In the genomic region with DNA sequence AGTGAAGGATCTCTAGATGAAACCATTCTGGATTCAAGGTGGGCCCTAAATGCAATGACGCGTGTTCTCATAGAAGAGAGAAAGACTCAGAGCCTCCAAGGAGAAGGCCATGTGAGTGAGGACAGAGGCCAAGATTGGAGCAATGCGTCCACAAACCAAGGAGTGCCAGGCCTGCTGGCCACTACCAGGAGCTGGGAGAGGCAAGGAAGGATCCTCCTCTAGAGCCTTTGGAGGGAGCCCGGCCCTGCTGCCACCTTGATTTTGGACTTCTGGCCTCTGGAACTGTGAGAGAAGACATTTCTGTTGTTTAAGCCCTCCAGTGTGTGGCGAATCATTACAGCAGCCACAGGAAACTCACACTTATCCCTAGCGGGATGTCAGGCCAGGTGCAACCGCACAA, we compare ENCODE assay signal across 18 cellular contexts. TPM values are rescaled to one million over a fixed set of nuclear protein-coding genes. Genes with fewer than 3 reads are reported as not detected.
"Had no signal": no experiment of that assay in that cellular context is flagged by ENCODE, and none has a peak within 500 bp of the region (broad histone marks: within the 10 kb centered on the region; RNA-seq: fewer than 3 reads in every experiment).

No MANE protein-coding gene starts in this region.

- H3K36me3 ChIP-seq: cardiac muscle cell, lower lobe of right lung, prostate gland, suprapubic skin, transverse colon had no signal

- H3K9me3 ChIP-seq: lower lobe of right lung, prostate gland, suprapubic skin, transverse colon had no signal

- H3K4me1 ChIP-seq: lower lobe of right lung, prostate gland, transverse colon had no signal

- H3K27me3 ChIP-seq: cardiac muscle cell, transverse colon had no signal

- DNase-seq: activated CD4-positive, alpha-beta memory T cell treated with anti-CD3 and anti-CD28 coated beads for 36 hours; activated CD4-positive, alpha-beta T cell treated with anti-CD3 and anti-CD28 coated beads for 36 hours; activated T-cell treated with anti-CD3 and anti-CD28 coated beads, Interleukin-2, amount 50 U/mL, for 72 hours; foreskin fibroblast; hippocampal formation; left colon; lower lobe of right lung; nephron progenitor cell; right cardiac atrium; small intestine; stimulated activated CD4-positive, alpha-beta T cell treated with anti-CD3 and anti-CD28 coated beads, Interleukin-4, amount 100 ng/mL, for 1 hour; stimulated activated naive CD8-positive, alpha-beta T cell treated with anti-CD3 and anti-CD28 coated beads, Interleukin-15, amount 100 ng/mL, for 72 hours; transverse colon had no signal

- H3K4me3 ChIP-seq: cardiac muscle cell, lower lobe of right lung, prostate gland, SK-N-MC, suprapubic skin, transverse colon had no signal

- H3K27ac ChIP-seq: cardiac muscle cell, lower lobe of right lung, prostate gland, SK-N-MC, suprapubic skin, transverse colon had no signal

- ATAC-seq: activated CD4-positive, alpha-beta T cell treated with anti-CD3 and anti-CD28 coated beads for 36 hours; activated naive CD4-positive, alpha-beta T cell treated with anti-CD3 and anti-CD28 coated beads, Interleukin-2, amount 50 U/mL, for 72 hours; activated T-cell treated with anti-CD3 and anti-CD28 coated beads, Interleukin-2, amount 50 U/mL, for 72 hours; left colon; lower lobe of right lung; right cardiac atrium; stimulated activated naive CD8-positive, alpha-beta T cell treated with anti-CD3 and anti-CD28 coated beads, Interleukin-15, amount 100 ng/mL, for 72 hours had no signal

RNA-seq across cellular contexts. Expression of a gene that starts 52.7 kb away (rescaled TPM):
- total RNA-seq: activated CD4-positive, alpha-beta memory T cell treated with anti-CD3 and anti-CD28 coated beads for 36 hours; activated CD4-positive, alpha-beta T cell treated with anti-CD3 and anti-CD28 coated beads for 36 hours; activated naive CD4-positive, alpha-beta T cell treated with anti-CD3 and anti-CD28 coated beads, Interleukin-2, amount 50 U/mL, for 72 hours had no signal
- polyA plus RNA-seq: cardiac muscle cell had no signal
